21 cellular contexts compared by ENCODE assay signal in the genomic region with DNA sequence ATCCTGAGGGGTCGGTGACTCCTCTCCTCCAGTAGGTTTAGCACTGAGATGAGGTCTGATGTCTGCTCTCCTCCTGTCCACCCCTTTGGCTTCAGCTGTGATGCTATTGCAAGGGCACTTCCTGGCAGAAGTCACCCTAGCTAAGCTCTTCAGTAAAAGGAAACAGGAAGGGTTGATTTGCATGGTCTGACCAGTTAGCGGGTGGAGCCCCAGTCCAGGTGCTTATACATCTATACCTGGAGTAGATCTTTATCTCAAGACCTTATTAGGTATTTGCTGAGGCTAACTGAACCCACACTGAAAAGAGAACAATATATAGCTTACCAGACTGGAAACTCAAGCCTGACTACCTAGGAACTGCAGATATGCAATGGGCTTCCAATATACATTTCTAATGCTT. TPM values are rescaled to one million over a fixed set of nuclear protein-coding genes. Genes with fewer than 3 reads are reported as not detected.
DNase-seq lines count a peak whose midpoint lies in the region; ATAC-seq and TF ChIP-seq lines count a peak whose summit lies in the region.
"Had no signal": no experiment of that assay in that cellular context is flagged by ENCODE, and none has a peak within 500 bp of the region (broad histone marks: within the 10 kb centered on the region; RNA-seq: fewer than 3 reads in every experiment).

No MANE protein-coding gene starts in this region.

- DNase-seq in LNCaP clone FGC (ENCODE audit: low read depth): peak; percentile 61
- peak; percentile 92 for DNase-seq in NCI-H526 treated with DMSO at 0.1 percent for 48 hours (lab: John Stamatoyannopoulos, UW)
- peak; percentile 23 for DNase-seq in germinal center (ENCODE audit: low spot score)
- no peak for DNase-seq in type B pancreatic cell (ENCODE audit: extremely low spot score, unreplicated experiment)
- DNase-seq in stomach: no peak
- DNase-seq in AG08396 (ENCODE audit: low spot score): no peak
- DNase-seq: activated gamma-delta T cell treated with Interleukin-2 at 50 U/mL for 16 hours; amygdala; effector CD8-positive, alpha-beta T cell; glutamatergic neuron; HCEC 1CT; NCI-H2081; NCI-H524 treated with DMSO at 0.1 percent for 48 hours; PC-3; tibial artery had no signal

- H3K4me1 Mint-ChIP-seq in type B pancreatic cell (ENCODE audit: unreplicated experiment): no peaks in the 10 kb centered on the region
- H3K4me1 Mint-ChIP-seq in activated T-helper 17 cell treated with anti-CD3 and anti-CD28 coated beads, Interleukin-2, amount 50 U/mL, for 72 hours: peaks cover 7% of the 10 kb centered on the region
- H3K4me1 Mint-ChIP-seq: central memory CD8-positive, alpha-beta T cell; mesothelial cell of epicardium had no signal

- no peaks in the 10 kb centered on the region for H3K36me3 ChIP-seq in stomach
- H3K36me3 ChIP-seq: SJSA1, tibial artery had no signal

- no peak for TF ChIP-seq CTCF in LNCaP clone FGC (IDR thresholded peaks at IDR 0.05; ENCODE audit: control insufficient read depth, extremely low read depth, insufficient read depth)
- TF ChIP-seq CTCF in type B pancreatic cell (conservative IDR thresholded peaks at IDR 0.05): no peak
- no peak for TF ChIP-seq CTCF in stomach (IDR thresholded peaks at IDR 0.05)

- no peak for ATAC-seq in activated T-helper 17 cell treated with anti-CD3 and anti-CD28 coated beads, Interleukin-2, amount 50 U/mL, for 72 hours (replicated peaks)
- ATAC-seq: PC-3 had no signal

- H3K27me3 ChIP-seq in stomach: peaks cover 0 to 6% (median 0%) of the 10 kb centered on the region in 3 donors
- H3K27me3 ChIP-seq: tibial artery had no signal

- peaks cover 23% of the 10 kb centered on the region for H3K27me3 Mint-ChIP-seq in type B pancreatic cell
- H3K27me3 Mint-ChIP-seq in activated T-helper 17 cell treated with anti-CD3 and anti-CD28 coated beads, Interleukin-2, amount 50 U/mL, for 72 hours: peaks cover 29% of the 10 kb centered on the region

- WGBS in stomach, 5 donors: 67 to 88% (median 75%) methylated on average over 2 of the region's 2 CpGs

- intact Hi-C loops in stomach (cut with DNase I; ENCODE audit: low total_unique reads): no loop called here

- H3K27ac ChIP-seq in stomach: no peak overlapping the region
- H3K27ac ChIP-seq: KMS-11, SJSA1, tibial artery had no signal

- H3K4me3 ChIP-seq in LNCaP clone FGC (ENCODE audit: low read depth, low read length) (no peak overlapping the region), stomach (no peak overlapping the region)
- H3K4me3 ChIP-seq: SJSA1, tibial artery had no signal

- TF ChIP-seq EP300 in stomach (IDR thresholded peaks at IDR 0.05): no peak

- H3K36me3 Mint-ChIP-seq in type B pancreatic cell: no peaks in the 10 kb centered on the region
- H3K36me3 Mint-ChIP-seq in activated T-helper 17 cell treated with anti-CD3 and anti-CD28 coated beads, Interleukin-2, amount 50 U/mL, for 72 hours (ENCODE audit: low read depth): no peaks in the 10 kb centered on the region
- H3K36me3 Mint-ChIP-seq: mesothelial cell of epicardium had no signal

- peaks cover 5% of the 10 kb centered on the region for H3K9me3 Mint-ChIP-seq in type B pancreatic cell
- peaks cover 4% of the 10 kb centered on the region for H3K9me3 Mint-ChIP-seq in activated T-helper 17 cell treated with anti-CD3 and anti-CD28 coated beads, Interleukin-2, amount 50 U/mL, for 72 hours
- H3K9me3 Mint-ChIP-seq: central memory CD8-positive, alpha-beta T cell; mesothelial cell of epicardium; T-helper 1 cell treated with Interleukin-12 subunit alpha and Interleukin-12 subunit beta and Interleukin-4 antibody, amounts not matched to agents 30 μg/mL and 1 μg/mL, for 36 hours had no signal

- no peak overlapping the region for H3K4me3 Mint-ChIP-seq in type B pancreatic cell
- H3K4me3 Mint-ChIP-seq in activated T-helper 17 cell treated with anti-CD3 and anti-CD28 coated beads, Interleukin-2, amount 50 U/mL, for 72 hours: no peak overlapping the region
- H3K4me3 Mint-ChIP-seq: central memory CD8-positive, alpha-beta T cell; mesothelial cell of epicardium; T-helper 1 cell treated with Interleukin-12 subunit alpha and Interleukin-12 subunit beta and Interleukin-4 antibody, amounts not matched to agents 30 μg/mL and 1 μg/mL, for 36 hours had no signal

- TF ChIP-seq POLR2A in stomach (IDR thresholded peaks at IDR 0.05): no peak

- H3K27ac Mint-ChIP-seq in type B pancreatic cell: peak overlapping the region; percentile 24
- H3K27ac Mint-ChIP-seq in activated T-helper 17 cell treated with anti-CD3 and anti-CD28 coated beads, Interleukin-2, amount 50 U/mL, for 72 hours: no peak overlapping the region
- H3K27ac Mint-ChIP-seq: mesothelial cell of epicardium; T-helper 1 cell treated with Interleukin-12 subunit alpha and Interleukin-12 subunit beta and Interleukin-4 antibody, amounts not matched to agents 30 μg/mL and 1 μg/mL, for 36 hours had no signal

- peaks cover 0 to 6% (median 0%) of the 10 kb centered on the region in 4 donors for H3K4me1 ChIP-seq in stomach
- H3K4me1 ChIP-seq: SJSA1, tibial artery had no signal

- no peaks in the 10 kb centered on the region for H3K9me3 ChIP-seq in stomach
- H3K9me3 ChIP-seq: SJSA1, tibial artery had no signal

RNA-seq across cellular contexts. Expression of a gene that starts 28.9 kb away (rescaled TPM):
- 16.4 and 20.0 TPM in 2 replicates for total RNA-seq in type B pancreatic cell (ENCODE audit: low replicate concordance)
- total RNA-seq in activated T-helper 17 cell treated with anti-CD3 and anti-CD28 coated beads, Interleukin-2, amount 50 U/mL, for 72 hours: under 1 TPM; 0.21 to 0.65 TPM
- total RNA-seq in stomach: 10 to 100 TPM; 12.5 to 54.2 (median 22.3) TPM
- 1 to 10 TPM; 1.1 to 4.7 (median 2.3) TPM for polyA plus RNA-seq in stomach

Comparison
In these comparisons a context has a peak if more than half of its experiments do, and no peak if none do; other contexts are left out.
1. DNase-seq: peak in LNCaP clone FGC (single experiment), NCI-H526 treated with DMSO at 0.1 percent for 48 hours (single experiment) and germinal center (single experiment); none in type B pancreatic cell (single experiment), stomach (single experiment) and AG08396 (single experiment).
2. RNA of a gene that starts 28.9 kb away (total RNA-seq): 12.5 to 54.2 TPM in stomach and 16.4 to 20.0 TPM in type B pancreatic cell; 0.21 to 0.65 TPM in activated T-helper 17 cell treated with anti-CD3 and anti-CD28 coated beads, Interleukin-2, amount 50 U/mL, for 72 hours; every median in the first group is over 4 times any median in the second.